ENCODE assay signal across 30 cellular contexts in genomic region chr22:39108487-39108886, GRCh38. TPM values are rescaled to one million over a fixed set of nuclear protein-coding genes. Genes with fewer than 3 reads are reported as not detected.
"Had no signal": no experiment of that assay in that cellular context is flagged by ENCODE, and none has a peak within 500 bp of the region (broad histone marks: within the 10 kb centered on the region; RNA-seq: fewer than 3 reads in every experiment).

No MANE protein-coding gene starts in this region.

- DNase-seq: islet precursor cell; left ventricle myocardium inferior; naive thymus-derived CD8-positive, alpha-beta T cell; nucleus accumbens; pancreas; psoas muscle; stimulated activated CD4-positive, alpha-beta T cell treated with anti-CD3 and anti-CD28 coated beads, Interleukin-1b, Interleukin-23, amount 100 ng/mL, for 48 hours; stimulated activated CD4-positive, alpha-beta T cell treated with anti-CD3 and anti-CD28 coated beads, Interleukin-2, amount 100 ng/mL, for 48 hours; stimulated activated CD4-positive, alpha-beta T cell treated with anti-CD3 and anti-CD28 coated beads, Interleukin-4, amount 100 ng/mL, for 4 hours; stimulated activated CD8-positive, alpha-beta memory T cell treated with anti-CD3 and anti-CD28 coated beads, Interleukin-4, amount 100 ng/mL, for 48 hours; stimulated activated naive CD4-positive, alpha-beta T cell; tibial artery; trophoblast cell; upper lobe of right lung had no signal

- H3K27me3 ChIP-seq: hepatocyte, pancreas, right lobe of liver had no signal

- ATAC-seq: naive thymus-derived CD8-positive, alpha-beta T cell; pancreas; psoas muscle; right lobe of liver; upper lobe of right lung had no signal

- H3K4me3 Mint-ChIP-seq: memory B cell; naive thymus-derived CD8-positive, alpha-beta T cell; nephron; neural crest cell; stimulated activated naive CD8-positive, alpha-beta T cell treated with anti-CD3 and anti-CD28 coated beads, Interleukin-15, Interleukin-2, amounts not matched to agents 100 ng/mL and 50 ng/mL, for 24 hours had no signal

- H3K4me1 ChIP-seq: left ventricle myocardium inferior, pancreas, psoas muscle, right lobe of liver, suprapubic skin, tibial artery, upper lobe of right lung had no signal

- H3K4me3 ChIP-seq: hepatocyte, left ventricle myocardium inferior, pancreas, psoas muscle, right lobe of liver, smooth muscle cell, suprapubic skin, thoracic aorta, tibial artery, upper lobe of right lung had no signal

- H3K27ac ChIP-seq: hepatocyte, left ventricle myocardium inferior, pancreas, psoas muscle, right lobe of liver, suprapubic skin, thoracic aorta, tibial artery, upper lobe of right lung had no signal

- H3K27me3 Mint-ChIP-seq: memory B cell; naive thymus-derived CD8-positive, alpha-beta T cell; stimulated activated naive CD8-positive, alpha-beta T cell treated with anti-CD3 and anti-CD28 coated beads, Interleukin-15, Interleukin-2, amounts not matched to agents 100 ng/mL and 50 ng/mL, for 24 hours had no signal

- H3K36me3 Mint-ChIP-seq: memory B cell; naive thymus-derived CD8-positive, alpha-beta T cell had no signal

- H3K9me3 ChIP-seq: left ventricle myocardium inferior, pancreas, psoas muscle, right lobe of liver, suprapubic skin, thoracic aorta, tibial artery, upper lobe of right lung had no signal

- H3K9me3 Mint-ChIP-seq: memory B cell; naive thymus-derived CD8-positive, alpha-beta T cell; nephron; neural crest cell; stimulated activated naive CD8-positive, alpha-beta T cell treated with anti-CD3 and anti-CD28 coated beads, Interleukin-15, Interleukin-2, amounts not matched to agents 100 ng/mL and 50 ng/mL, for 24 hours had no signal

- H3K27ac Mint-ChIP-seq: memory B cell; naive thymus-derived CD8-positive, alpha-beta T cell; nephron; stimulated activated naive CD8-positive, alpha-beta T cell treated with anti-CD3 and anti-CD28 coated beads, Interleukin-15, Interleukin-2, amounts not matched to agents 100 ng/mL and 50 ng/mL, for 24 hours had no signal

- H3K36me3 ChIP-seq: left ventricle myocardium inferior, pancreas, right lobe of liver, suprapubic skin, thoracic aorta, tibial artery, upper lobe of right lung had no signal

RNA-seq across cellular contexts. Expression of gene APOBEC3H, which starts 11.4 kb away (rescaled TPM):
- total RNA-seq: hepatocyte, kidney epithelial cell, lower leg skin, lung microvascular endothelial cell, mesenteric fat pad, neural crest cell, osteoblast, psoas muscle, skeletal muscle tissue, subcutaneous adipose tissue had no signal
